In genomic region chr3:1692428-1692827, GRCh38 we compare ENCODE assay signal across 6 cellular contexts.
"Had no signal": no experiment of that assay in that cellular context is flagged by ENCODE, and none has a peak within 500 bp of the region (broad histone marks: within the 10 kb centered on the region; RNA-seq: fewer than 3 reads in every experiment).

No MANE protein-coding gene starts in this region.

- H3K27ac ChIP-seq: HL-60 had no signal

- H3K4me1 Mint-ChIP-seq: IgD-negative memory B cell had no signal

- DNase-seq: IMR-90, KG1 had no signal

- FAIRE-seq: HTR-8/SVneo, K562 had no signal

- H3K27ac Mint-ChIP-seq: IgD-negative memory B cell had no signal

- H3K36me3 Mint-ChIP-seq: IgD-negative memory B cell had no signal

- H3K27me3 Mint-ChIP-seq: IgD-negative memory B cell had no signal

- H3K4me3 Mint-ChIP-seq: IgD-negative memory B cell had no signal

- ATAC-seq: K562 had no signal

- H3K4me3 ChIP-seq: K562 had no signal
